Comparison of ENCODE assay signal across 18 cellular contexts in genomic region chr3:135667061-135667460, GRCh38.
"Had no signal": no experiment of that assay in that cellular context is flagged by ENCODE, and none has a peak within 500 bp of the region (broad histone marks: within the 10 kb centered on the region; RNA-seq: fewer than 3 reads in every experiment).

No MANE protein-coding gene starts in this region.

- H3K9me3 ChIP-seq: lower lobe of right lung, mucosa of descending colon had no signal

- H3K27me3 ChIP-seq: dorsolateral prefrontal cortex, esophagus muscularis mucosa, foreskin keratinocyte, heart right ventricle, left lung had no signal

- DNase-seq: dermis blood vessel endothelial cell; dorsolateral prefrontal cortex; effector CD4-positive, alpha-beta T cell; effector memory CD4-positive, alpha-beta T cell; foreskin keratinocyte; glutamatergic neuron; head of caudate nucleus; heart right ventricle; hippocampal formation; left cardiac atrium; left lung; left ventricle myocardium superior; lower lobe of right lung; mesenchymal stem cell; mucosa of descending colon; naive thymus-derived CD4-positive, alpha-beta T cell had no signal

- H3K4me1 ChIP-seq: esophagus muscularis mucosa, foreskin keratinocyte, heart right ventricle, left lung, lower lobe of right lung had no signal

- H3K27ac ChIP-seq: coronary artery, dorsolateral prefrontal cortex, esophagus muscularis mucosa, foreskin keratinocyte, heart right ventricle, left lung, lower lobe of right lung had no signal

- H3K4me3 ChIP-seq: coronary artery, dorsolateral prefrontal cortex, esophagus muscularis mucosa, heart right ventricle, left lung, lower lobe of right lung, mucosa of descending colon had no signal

- ATAC-seq: foreskin keratinocyte; heart right ventricle; left cardiac atrium; left lung; left ventricle myocardium superior; lower lobe of right lung; mucosa of descending colon; naive thymus-derived CD4-positive, alpha-beta T cell had no signal

- H3K36me3 ChIP-seq: esophagus muscularis mucosa, heart right ventricle, left lung, lower lobe of right lung had no signal
